In the genomic region with DNA sequence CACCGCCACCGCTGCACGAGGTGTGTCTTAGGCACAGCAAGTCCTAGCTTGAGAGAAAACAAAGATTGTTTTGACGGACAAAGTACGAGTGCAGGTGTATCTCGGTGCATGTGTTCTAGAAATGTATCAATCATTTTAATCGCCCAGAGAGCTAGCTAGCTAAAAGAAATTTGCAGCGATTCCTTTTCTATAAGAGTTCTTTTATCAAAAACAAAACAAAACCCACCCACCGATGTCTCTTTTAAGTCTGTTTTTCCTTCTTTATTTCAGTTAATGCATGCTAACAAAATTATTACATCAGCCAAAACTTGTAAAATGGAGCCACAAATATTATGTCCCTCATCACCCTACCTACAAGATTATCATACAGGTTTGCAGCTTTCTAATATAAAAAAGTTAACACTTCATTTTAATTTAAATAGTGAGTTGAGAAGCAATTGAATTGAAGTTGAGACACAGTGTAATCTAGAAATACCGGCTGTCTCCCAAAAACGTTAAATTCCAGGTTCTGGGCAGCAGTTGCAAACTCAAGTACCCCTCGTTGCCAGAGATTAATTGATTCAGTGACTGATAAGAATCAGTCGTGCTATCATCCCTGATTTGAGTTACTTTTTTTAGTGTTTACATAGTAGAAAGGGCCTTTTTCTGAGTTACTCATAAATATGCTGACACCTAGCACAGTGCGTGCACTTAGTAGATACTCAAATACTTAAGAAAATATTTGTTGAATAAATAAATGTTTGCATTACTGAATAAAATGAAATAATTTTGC, we compare ENCODE assay signal across 7 cellular contexts. TPM values are rescaled to one million over a fixed set of nuclear protein-coding genes. Genes with fewer than 3 reads are reported as not detected.
DNase-seq lines count a peak whose midpoint lies in the region; ATAC-seq and TF ChIP-seq lines count a peak whose summit lies in the region.

No MANE protein-coding gene starts in this region.

- H3K27ac ChIP-seq in prostate gland (peak overlapping the region; percentile 94 to 98), substantia nigra (ENCODE audit: low read depth, low read length, poor library complexity, severe bottlenecking) (no peak overlapping the region)

- intact Hi-C loops in prostate gland (cut with DNase I), result loop anchor here (5.0 kb wide), 1 partner anchor 55 kb away; the partner anchor contains the start of gene C1orf52

- H3K4me1 ChIP-seq in prostate gland (replicated peaks), result peaks cover 4% of the 10 kb centered on the region

- H3K9me3 ChIP-seq in prostate gland, result no peaks in the 10 kb centered on the region

- TF ChIP-seq CTCF in epithelial cell of proximal tubule (conservative IDR thresholded peaks at IDR 0.05; ENCODE audit: low read depth, low read length), result no peak
- no peak for TF ChIP-seq CTCF in prostate gland (IDR thresholded peaks at IDR 0.05)

- H3K4me3 ChIP-seq in epithelial cell of proximal tubule (ENCODE audit: low read depth, low read length) (peak overlapping the region; percentile 86), prostate gland (peak overlapping the region; percentile 87 to 97)

- DNase-seq in NCI-H510A treated with DMSO at 0.1 percent for 48 hours (lab: John Stamatoyannopoulos, UW) (peak; percentile 57), epithelial cell of proximal tubule (ENCODE audit: low read depth) (no peak), prostate gland (ENCODE audit: low spot score) (no peak), NCI-H2081 treated with DMSO at 0.1 percent for 48 hours (lab: John Stamatoyannopoulos, UW) (no peak), substantia nigra (lab: John Stamatoyannopoulos, UW) (no peak)
- DNase-seq in stimulated activated CD4-positive, alpha-beta T cell treated with anti-CD3 and anti-CD28 coated beads, Interleukin-4, amount 100 ng/mL, for 4 hours, result no peak

- no peaks in the 10 kb centered on the region for H3K27me3 ChIP-seq in prostate gland (replicated peaks; ENCODE audit: insufficient read depth)

- no peaks in the 10 kb centered on the region for H3K36me3 ChIP-seq in prostate gland

- WGBS in prostate gland, result 5% methylated on average over 14 of the region's 14 CpGs

- TF ChIP-seq POLR2A in prostate gland (IDR thresholded peaks at IDR 0.05), result no peak

- peak; percentile 4 for ATAC-seq in GM19035 (IDR thresholded peaks at IDR 0.05; ENCODE audit: unreplicated experiment)

RNA-seq across cellular contexts. Expression of gene SYDE2, which starts 1.5 kb away (rescaled TPM):
- total RNA-seq in epithelial cell of proximal tubule (2.9 and 4.7 TPM in 2 replicates), prostate gland (1 to 10 TPM; 6.6 to 8.4 TPM)

RNA-seq across cellular contexts. Expression of gene C1orf52, which starts 57.2 kb away (rescaled TPM):
- total RNA-seq in epithelial cell of proximal tubule (15.4 and 19.2 TPM in 2 replicates), prostate gland (10 to 100 TPM; 12.7 to 30.5 TPM)
